8 cellular contexts compared by ENCODE assay signal in genomic region chr12:19129486-19130223, GRCh38. TPM values are rescaled to one million over a fixed set of nuclear protein-coding genes. Genes with fewer than 3 reads are reported as not detected.
DNase-seq lines count a peak whose midpoint lies in the region; ATAC-seq lines count a peak whose summit lies in the region.

TSS of gene PLEKHA5 (plus strand) at chr12:19129733. CDS start at chr12:19129800, 67 bp downstream.

- H3K9me3 Mint-ChIP-seq in immature natural killer cell = peaks cover 0 to 6% (median 4%) of the 10 kb centered on the region in 6 donors

- 0 out of 2 replicates have a peak, but pooled peaks cover 10% of the 10 kb centered on the region for H3K36me3 ChIP-seq in ACC112 (ENCODE audit: insufficient read depth, low read length)

- peaks cover 27% of the 10 kb centered on the region for H3K79me2 ChIP-seq in ACC112 (ENCODE audit: control insufficient read depth, insufficient read depth, low read length, unreplicated experiment)

- H3K27ac ChIP-seq in ACC112 (ENCODE audit: low read depth, low read length) = peak within 1 kb of the TSS; percentile 63

- peak within 1 kb of the TSS; percentile 97 for H2AFZ ChIP-seq in ACC112 (ENCODE audit: low read length, unreplicated experiment)

- no peaks in the 10 kb centered on the region for H3K27me3 ChIP-seq in ACC112 (ENCODE audit: insufficient read depth, low read length)

- peak; percentile 56 for ATAC-seq in GM18511 (IDR thresholded peaks at IDR 0.05; ENCODE audit: unreplicated experiment)
- no peak for ATAC-seq in HG03460 (IDR thresholded peaks at IDR 0.05; ENCODE audit: unreplicated experiment)

- DNase-seq in NCI-H1105 treated with DMSO at 0.1 percent for 48 hours (lab: John Stamatoyannopoulos, UW) (peak; percentile 75), T1000 (lab: John Stamatoyannopoulos, UW) (peak; percentile 66), cerebellar cortex (ENCODE audit: low spot score) (peak; percentile 60), immature natural killer cell (peak; percentile 33 to 39 (median 34)), skeletal muscle cell (ENCODE audit: low read depth) (no peak)

- H3K36me3 Mint-ChIP-seq in immature natural killer cell = peaks cover 0 to 1% (median 0%) of the 10 kb centered on the region in 3 donors

- peak within 1 kb of the TSS; percentile 86 to 91 (median 88) for H3K4me3 Mint-ChIP-seq in immature natural killer cell

- H3K27me3 Mint-ChIP-seq in immature natural killer cell (ENCODE audit: low read depth in 3 of 3) = peaks cover 0 to 9% (median 2%) of the 10 kb centered on the region in 3 donors

- H3K4me1 Mint-ChIP-seq in immature natural killer cell = peaks cover 13 to 27% of the 10 kb centered on the region in 2 donors

- H3K4me3 ChIP-seq in ACC112 (ENCODE audit: low read depth, low read length) = peak within 1 kb of the TSS; percentile 93
- H3K4me3 ChIP-seq in skeletal muscle cell (ENCODE audit: low read depth, low read length) = peak within 1 kb of the TSS; percentile 88

- peak within 1 kb of the TSS; percentile 44 to 76 (median 70) for H3K27ac Mint-ChIP-seq in immature natural killer cell

- H3K4me1 ChIP-seq in ACC112 (ENCODE audit: control insufficient read depth, insufficient read depth, low read length, unreplicated experiment) = peaks cover 20% of the 10 kb centered on the region

RNA-seq across cellular contexts. Expression of gene PLEKHA5, which starts in this region (rescaled TPM):
- 1 to 10 TPM; 1.6 to 4.0 (median 3.4) TPM for polyA plus RNA-seq in immature natural killer cell
